In the genomic region with DNA sequence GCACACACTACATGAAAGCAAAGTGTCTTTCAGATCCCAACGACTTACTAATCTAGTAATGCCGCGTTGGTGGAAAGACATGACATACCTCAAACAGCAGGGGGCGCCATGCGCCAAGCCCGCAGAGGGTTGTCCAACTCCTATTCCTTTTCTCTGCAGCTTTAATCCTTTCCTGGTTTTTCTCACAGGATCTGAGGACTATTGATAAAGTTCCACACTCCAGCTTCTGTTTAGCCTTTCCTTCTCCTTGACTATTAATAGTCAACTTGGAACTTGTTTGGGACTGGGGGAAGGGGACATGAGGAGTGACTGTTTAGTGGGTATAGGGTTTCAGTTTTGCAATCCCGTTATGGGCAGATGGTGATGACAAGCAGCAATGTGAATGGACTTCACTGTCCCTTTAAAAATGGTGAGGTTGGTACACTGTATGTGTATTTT, we compare ENCODE assay signal across 8 cellular contexts.
DNase-seq lines count a peak whose midpoint lies in the region; ATAC-seq and TF ChIP-seq lines count a peak whose summit lies in the region.

No MANE protein-coding gene starts in this region.

- no peak for TF ChIP-seq POLR2A in gastrocnemius medialis (IDR thresholded peaks at IDR 0.05)

- H4K20me1 ChIP-seq in DND-41 (ENCODE audit: insufficient read depth, low read length) = 0 out of 2 replicates have a peak, but pooled peaks cover 2% of the 10 kb centered on the region
- H4K20me1 ChIP-seq in hepatocyte (ENCODE audit: insufficient read depth, poor library complexity, severe bottlenecking) = no peaks in the 10 kb centered on the region

- ATAC-seq in DND-41 (ENCODE audit: insufficient read depth, low read depth) (peak; percentile 88), gastrocnemius medialis (peak; percentile 76 to 80), HG02571 (IDR thresholded peaks at IDR 0.05; ENCODE audit: unreplicated experiment) (no peak)

- H3K4me1 ChIP-seq in DND-41 (ENCODE audit: insufficient read depth, low read length) (no peaks in the 10 kb centered on the region), hepatocyte (ENCODE audit: insufficient read depth) (peaks cover 5% of the 10 kb centered on the region), gastrocnemius medialis (peaks cover 39 to 44% of the 10 kb centered on the region in 2 donors)

- intact Hi-C loops in gastrocnemius medialis (cut with DNase I; ENCODE audit: low total_unique reads) = loop anchor here (1.0 to 5.0 kb wide), 5 partner anchors 33 to 276 kb away; a partner anchor contains a TSS

- in situ Hi-C loops in gastrocnemius medialis (cut with MboI; ENCODE audit: low sequenced_read_pairs in 4 of 4) = loop anchor here (10.0 to 25.0 kb wide), 2 partner anchors 135 to 277 kb away; a partner anchor contains a TSS

- peak; percentile 97 for TF ChIP-seq CTCF in DND-41 (IDR thresholded peaks at IDR 0.05; ENCODE audit: borderline replicate concordance, extremely low read depth, low read length, poor library complexity, severe bottlenecking)
- peak; percentile 92 for TF ChIP-seq CTCF in hepatocyte (IDR thresholded peaks at IDR 0.05; ENCODE audit: poor library complexity)
- TF ChIP-seq CTCF in gastrocnemius medialis (IDR thresholded peaks at IDR 0.05 in 4 of 5, conservative IDR thresholded peaks at IDR 0.05 in 1 of 5) = peak; percentile 87 to 94 (median 92)

- H3K27ac ChIP-seq in DND-41 (ENCODE audit: low read length) = no peak overlapping the region
- no peak overlapping the region for H3K27ac ChIP-seq in hepatocyte
- peak overlapping the region; percentile 77 to 88 (median 83) for H3K27ac ChIP-seq in gastrocnemius medialis

- 6% methylated on average over 7 of the region's 7 CpGs for WGBS in hepatocyte (ENCODE audit: low lambda C conversion rate, missing lambda C conversion rate)

- H3K9ac ChIP-seq in DND-41 (ENCODE audit: low read depth, low read length) = no peak overlapping the region

- no peaks in the 10 kb centered on the region for H3K27me3 ChIP-seq in DND-41 (ENCODE audit: insufficient read depth, low read length, poor library complexity)
- H3K27me3 ChIP-seq in hepatocyte = no peaks in the 10 kb centered on the region
- no peaks in the 10 kb centered on the region for H3K27me3 ChIP-seq in gastrocnemius medialis

- H3K36me3 ChIP-seq in DND-41 (ENCODE audit: insufficient read depth, low read length) (peaks cover 37% of the 10 kb centered on the region), hepatocyte (replicated peaks; ENCODE audit: insufficient read depth, low read depth) (no peaks in the 10 kb centered on the region), gastrocnemius medialis (no peaks in the 10 kb centered on the region)

- no peaks in the 10 kb centered on the region for H3K79me2 ChIP-seq in DND-41 (ENCODE audit: insufficient read depth, low read length)
- H3K79me2 ChIP-seq in hepatocyte = no peaks in the 10 kb centered on the region

- H3K4me3 ChIP-seq in DND-41 (ENCODE audit: low read depth in 1 of 2, low read length in 2 of 2) (no peak overlapping the region), hepatocyte (no peak overlapping the region), gastrocnemius medialis (no peak overlapping the region)

- no peak overlapping the region for H3K4me2 ChIP-seq in DND-41 (ENCODE audit: insufficient read depth, low read length)
- no peak overlapping the region for H3K4me2 ChIP-seq in hepatocyte

- H2AFZ ChIP-seq in DND-41 (ENCODE audit: low read depth, low read length) (no peak overlapping the region), hepatocyte (no peak overlapping the region)

- H3K9me2 ChIP-seq in hepatocyte (replicated peaks; ENCODE audit: insufficient read depth) = no peaks in the 10 kb centered on the region

- DNase-seq in DND-41 (peak; percentile 73), HCEC 1CT (peak; percentile 61), NCI-H146 (lab: John Stamatoyannopoulos, UW) (peak; percentile 79), T-helper 1 cell (peak; percentile 43 to 69 (median 67)), anterior cingulate cortex (lab: John Stamatoyannopoulos, UW) (peak in 56 of 58 donors; percentile 14 to 91 (median 71)), hepatocyte (ENCODE audit: low spot score) (peak; percentile 91), gastrocnemius medialis (peak; percentile 56 to 69)

- H3K9me3 ChIP-seq in DND-41 (ENCODE audit: insufficient read depth, low read length, severe bottlenecking) = no peaks in the 10 kb centered on the region
- H3K9me3 ChIP-seq in hepatocyte (ENCODE audit: low read depth) = no peaks in the 10 kb centered on the region
- H3K9me3 ChIP-seq in gastrocnemius medialis = no peaks in the 10 kb centered on the region

Comparison
In these comparisons a context has a peak if more than half of its experiments do, and no peak if none do; other contexts are left out.
1. H3K27ac ChIP-seq: peak in gastrocnemius medialis (4 of 4); none in DND-41 (single experiment) and hepatocyte (single experiment).
2. Peak in every context shown above with its lines, with median percentiles within 50 percentile points of each other: DNase-seq and CTCF ChIP-seq.